ENCODE assay signal across 10 cellular contexts in genomic region chr17:66459811-66460270, GRCh38.
DNase-seq lines count a peak whose midpoint lies in the region; ATAC-seq and TF ChIP-seq lines count a peak whose summit lies in the region.
"Had no signal": no experiment of that assay in that cellular context is flagged by ENCODE, and none has a peak within 500 bp of the region (broad histone marks: within the 10 kb centered on the region; RNA-seq: fewer than 3 reads in every experiment).

No MANE protein-coding gene starts in this region.

- H3K4me3 Mint-ChIP-seq in effector memory CD8-positive, alpha-beta T cell, result no peak overlapping the region
- H3K4me3 Mint-ChIP-seq: brain had no signal

- no peaks in the 10 kb centered on the region for H3K27me3 Mint-ChIP-seq in effector memory CD8-positive, alpha-beta T cell
- H3K27me3 Mint-ChIP-seq: brain had no signal

- POLR2A ChIA-PET in AG04449 (lab: Yijun Ruan, JAX), result no interaction called here

- H3K27ac Mint-ChIP-seq in effector memory CD8-positive, alpha-beta T cell, result no peak overlapping the region

- H3K4me3 ChIP-seq in AG04449 (ENCODE audit: low read depth, low read length) (no peak overlapping the region), lower lobe of right lung (no peak overlapping the region)

- no peaks in the 10 kb centered on the region for H3K9me3 Mint-ChIP-seq in effector memory CD8-positive, alpha-beta T cell

- H3K27ac ChIP-seq in lower lobe of right lung, result no peak overlapping the region

- intact Hi-C loops in lower lobe of right lung (cut with DNase I), result no loop called here

- CTCF ChIA-PET in AG04449 (lab: Yijun Ruan, JAX), result interaction anchor here (1.4 to 1.5 kb wide), 2 partner anchors 9 to 107 kb away, joined by 3 to 6 read pairs; no protein-coding TSS in a partner anchor

- no peaks in the 10 kb centered on the region for H3K36me3 ChIP-seq in lower lobe of right lung

- H3K36me3 Mint-ChIP-seq in effector memory CD8-positive, alpha-beta T cell (ENCODE audit: insufficient read depth), result peaks cover 6% of the 10 kb centered on the region

- ATAC-seq in lower lobe of right lung, result peak; percentile 79 to 86
- ATAC-seq in effector memory CD8-positive, alpha-beta T cell (replicated peaks), result no peak

- H3K9me3 ChIP-seq in lower lobe of right lung, result no peaks in the 10 kb centered on the region

- no peaks in the 10 kb centered on the region for H3K27me3 ChIP-seq in lower lobe of right lung (ENCODE audit: low read depth)

- DNase-seq in AG04449 (ENCODE audit: low read depth, low spot score) (peak; percentile 93), HuH-7 (ENCODE audit: low spot score) (peak; percentile 52), brain pericyte (ENCODE audit: low read depth, low spot score) (peak; percentile 91), lower lobe of right lung (no peak), NCI-H1105 treated with DMSO at 0.1 percent for 48 hours (lab: John Stamatoyannopoulos, UW) (no peak), cerebellum (ENCODE audit: low spot score) (no peak), middle frontal gyrus (ENCODE audit: extremely low spot score, low spot score) (no peak)
- no peak for DNase-seq in effector memory CD8-positive, alpha-beta T cell
- DNase-seq: NCI-H1694 treated with DMSO at 0.1 percent for 48 hours had no signal

- H3K4me1 ChIP-seq in lower lobe of right lung, result peaks cover 30% of the 10 kb centered on the region

- H3K4me1 Mint-ChIP-seq in effector memory CD8-positive, alpha-beta T cell (ENCODE audit: low read depth in 2 of 2), result no peaks in the 10 kb centered on the region

- TF ChIP-seq CTCF in AG04449 (IDR thresholded peaks at IDR 0.05; ENCODE audit: insufficient read depth, low read length, missing control alignments) (no peak), lower lobe of right lung (IDR thresholded peaks at IDR 0.05) (no peak)

Comparison
In these comparisons a context has a peak if more than half of its experiments do, and no peak if none do; other contexts are left out.
1. DNase-seq: peak in AG04449 (single experiment), HuH-7 (single experiment) and brain pericyte (single experiment); none in lower lobe of right lung (single experiment), NCI-H1105 treated with DMSO at 0.1 percent for 48 hours (single experiment), cerebellum (single experiment), middle frontal gyrus (single experiment) and effector memory CD8-positive, alpha-beta T cell (0 of 3).